ENCODE assay signal across 16 cellular contexts in genomic region chr1:30413606-30414005, GRCh38.
"Had no signal": no experiment of that assay in that cellular context is flagged by ENCODE, and none has a peak within 500 bp of the region (broad histone marks: within the 10 kb centered on the region; RNA-seq: fewer than 3 reads in every experiment).

No MANE protein-coding gene starts in this region.

- ATAC-seq: body of pancreas; effector memory CD8-positive, alpha-beta T cell; mucosa of descending colon; naive thymus-derived CD8-positive, alpha-beta T cell; psoas muscle; right lobe of liver; stimulated activated naive CD8-positive, alpha-beta T cell treated with anti-CD3 and anti-CD28 coated beads, Interleukin-15, Interleukin-2, amounts not matched to agents 100 U/mL and 50 U/mL, for 24 hours had no signal

- H3K4me1 ChIP-seq: body of pancreas, psoas muscle, right lobe of liver, testis, uterus had no signal

- H3K27ac ChIP-seq: body of pancreas, psoas muscle, right lobe of liver, testis, uterus had no signal

- H3K9me3 ChIP-seq: body of pancreas, mucosa of descending colon, psoas muscle, right lobe of liver, testis, uterus had no signal

- H3K4me3 ChIP-seq: body of pancreas, mucosa of descending colon, psoas muscle, right lobe of liver, testis, uterus had no signal

- H3K27me3 ChIP-seq: right lobe of liver, testis, uterus had no signal

- DNase-seq: activated CD4-positive, CD25-positive, alpha-beta regulatory T cell; activated naive CD4-positive, alpha-beta T cell treated with anti-CD3 and anti-CD28 coated beads, Interleukin-2, amount 50 U/mL, for 16 hours; amniotic stem cell; body of pancreas; effector memory CD8-positive, alpha-beta T cell; hippocampal formation; mucosa of descending colon; naive thymus-derived CD8-positive, alpha-beta T cell; nucleus accumbens; psoas muscle; right lobe of liver; stimulated activated CD4-positive, alpha-beta T cell treated with anti-CD3 and anti-CD28 coated beads, Interleukin-12 subunit alpha, Interleukin-12 subunit beta, amount 100 ng/mL, for 4 hours; stimulated activated naive CD8-positive, alpha-beta T cell treated with anti-CD3 and anti-CD28 coated beads, Interleukin-15, Interleukin-2, amounts not matched to agents 100 U/mL and 50 U/mL, for 24 hours; T-helper 2 cell; testis had no signal

- H3K36me3 ChIP-seq: right lobe of liver, uterus had no signal
